ENCODE assay signal across 13 cellular contexts in the genomic region with DNA sequence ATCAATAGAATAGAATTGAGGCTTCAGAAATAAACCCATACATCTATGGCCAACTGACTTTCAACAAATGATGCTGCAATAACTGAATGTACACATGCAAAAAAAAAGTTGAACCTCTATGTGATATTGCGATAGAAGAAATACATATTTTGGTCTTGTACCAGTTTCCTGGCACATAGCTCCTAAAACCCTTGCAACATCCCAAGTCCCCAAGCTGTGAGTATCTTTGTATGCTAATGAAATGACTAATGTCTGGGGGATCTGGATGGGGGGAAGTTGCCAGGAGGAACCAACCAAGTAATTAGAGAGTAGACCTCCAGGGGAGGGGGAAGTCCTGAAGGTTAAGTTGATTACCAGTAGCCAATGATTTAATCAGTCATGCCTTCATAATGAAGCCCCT.
"Had no signal": no experiment of that assay in that cellular context is flagged by ENCODE, and none has a peak within 500 bp of the region (broad histone marks: within the 10 kb centered on the region; RNA-seq: fewer than 3 reads in every experiment).

No MANE protein-coding gene starts in this region.

- H3K27ac ChIP-seq: neutrophil, thyroid gland had no signal

- H3K4me3 Mint-ChIP-seq: activated T-cell treated with anti-CD3 and anti-CD28 coated beads, Interleukin-2, amount 50 U/mL, for 24 hours; immature natural killer cell; natural killer cell; stimulated activated naive B cell treated with anti-CD40 and anti-IgM and Interleukin-4, amounts not matched to agents 10 μg/mL and 1 μg/mL and 100 μg/mL, for 72 hours; T-helper 2 cell treated with Interferon-gamma antibody and Interleukin-4, amounts not matched to agents 5 μg/mL and 100 μg/mL, for 36 hours had no signal

- ATAC-seq: activated CD4-positive, CD25-positive, alpha-beta regulatory T cell treated with anti-CD3 and anti-CD28 coated beads, Interleukin-2, amount 50 U/mL, for 24 hours; natural killer cell; stimulated activated naive B cell treated with anti-CD40 and anti-IgM and Interleukin-4, amounts not matched to agents 10 μg/mL and 1 μg/mL and 100 μg/mL, for 72 hours had no signal

- DNase-seq: activated CD4-positive, alpha-beta T cell treated with anti-CD3 and anti-CD28 coated beads, Interleukin-2, amount 50 U/mL, for 1 hour; activated naive CD4-positive, alpha-beta T cell treated with anti-CD3 and anti-CD28 coated beads, Interleukin-2, amount 50 U/mL, for 16 hours; activated T-cell treated with anti-CD3 and anti-CD28 coated beads, Interleukin-2, amount 50 U/mL, for 24 hours; foreskin melanocyte; immature natural killer cell; mesenchymal stem cell; natural killer cell; retina; stimulated activated naive B cell treated with anti-CD40 and anti-IgM and Interleukin-4, amounts not matched to agents 10 μg/mL and 1 μg/mL and 100 μg/mL, for 72 hours; thyroid gland had no signal

- H3K27ac Mint-ChIP-seq: activated T-cell treated with anti-CD3 and anti-CD28 coated beads, Interleukin-2, amount 50 U/mL, for 24 hours; immature natural killer cell; natural killer cell; stimulated activated naive B cell treated with anti-CD40 and anti-IgM and Interleukin-4, amounts not matched to agents 10 μg/mL and 1 μg/mL and 100 μg/mL, for 72 hours; T-helper 2 cell treated with Interferon-gamma antibody and Interleukin-4, amounts not matched to agents 5 μg/mL and 100 μg/mL, for 36 hours had no signal

- H3K4me3 ChIP-seq: thyroid gland had no signal

- H3K4me1 Mint-ChIP-seq: stimulated activated naive B cell treated with anti-CD40 and anti-IgM and Interleukin-4, amounts not matched to agents 10 μg/mL and 1 μg/mL and 100 μg/mL, for 72 hours had no signal

- H3K9me3 Mint-ChIP-seq: activated T-cell treated with anti-CD3 and anti-CD28 coated beads, Interleukin-2, amount 50 U/mL, for 24 hours; immature natural killer cell; natural killer cell; stimulated activated naive B cell treated with anti-CD40 and anti-IgM and Interleukin-4, amounts not matched to agents 10 μg/mL and 1 μg/mL and 100 μg/mL, for 72 hours; T-helper 2 cell treated with Interferon-gamma antibody and Interleukin-4, amounts not matched to agents 5 μg/mL and 100 μg/mL, for 36 hours had no signal
